ENCODE assay signal across 19 cellular contexts in the genomic region with DNA sequence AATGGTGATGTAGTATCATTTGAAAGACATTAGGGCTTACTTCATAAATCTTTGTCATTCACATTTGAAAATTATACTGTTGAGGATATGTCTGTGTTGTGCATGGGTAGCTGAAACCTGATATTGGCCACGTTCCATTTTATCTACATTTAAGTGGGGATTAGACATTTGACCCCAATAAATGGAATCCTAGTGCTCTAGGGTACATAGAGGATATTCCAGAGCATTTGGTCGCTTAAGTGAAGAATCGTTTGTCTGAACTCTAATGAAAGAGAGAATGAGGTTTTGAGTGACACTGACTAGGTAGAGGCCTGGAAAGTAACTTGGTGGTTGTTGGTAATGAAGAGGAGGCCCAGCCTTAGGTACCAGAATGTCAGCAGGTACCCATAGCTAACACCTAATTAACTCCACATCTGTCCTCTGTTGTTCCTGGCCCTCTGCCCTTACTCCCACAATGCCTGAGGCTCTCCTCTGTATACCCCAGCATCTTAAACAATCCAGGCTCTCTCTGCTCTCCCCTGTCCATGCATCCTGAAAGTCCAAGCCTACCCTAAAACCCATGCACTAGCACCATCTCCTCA.
"Had no signal": no experiment of that assay in that cellular context is flagged by ENCODE, and none has a peak within 500 bp of the region (broad histone marks: within the 10 kb centered on the region; RNA-seq: fewer than 3 reads in every experiment).

No MANE protein-coding gene starts in this region.

- ATAC-seq: activated naive CD8-positive, alpha-beta T cell treated with anti-CD3 and anti-CD28 coated beads, Interleukin-2, amount 50 U/mL, for 24 hours; left lung; stimulated activated naive CD8-positive, alpha-beta T cell treated with anti-CD3 and anti-CD28 coated beads, Interleukin-15, Interleukin-2, amounts not matched to agents 100 U/mL and 50 U/mL, for 24 hours had no signal

- H3K36me3 ChIP-seq: colonic mucosa, left lung, transverse colon, vagina had no signal

- H3K4me3 ChIP-seq: colonic mucosa, left lung, transverse colon, vagina had no signal

- H3K9me3 ChIP-seq: colonic mucosa, left lung, transverse colon, vagina had no signal

- H3K27me3 ChIP-seq: colonic mucosa, left lung, transverse colon, vagina had no signal

- H3K27ac ChIP-seq: colonic mucosa, left lung, transverse colon, vagina had no signal

- DNase-seq: activated CD4-positive, alpha-beta T cell treated with anti-CD3 and anti-CD28 coated beads, Interleukin-2, amount 50 U/mL, for 1 hour; activated CD4-positive, CD25-positive, alpha-beta regulatory T cell treated with anti-CD3 and anti-CD28 coated beads, Interleukin-2, amount 50 U/mL, for 72 hours; activated CD8-positive, alpha-beta memory T cell treated with anti-CD3 and anti-CD28 coated beads for 24 hours; activated CD8-positive, alpha-beta memory T cell treated with anti-CD3 and anti-CD28 coated beads, Interleukin-2, amount 50 U/mL, for 48 hours; activated effector memory CD4-positive, alpha-beta T cell treated with Interleukin-2 at 50 U/mL for 16 hours; activated naive CD4-positive, alpha-beta T cell treated with anti-CD3 and anti-CD28 coated beads, Interleukin-2, amount 10 ng/mL, durations not matched to agents 7 days and 5 days; activated naive CD8-positive, alpha-beta T cell treated with anti-CD3 and anti-CD28 coated beads, Interleukin-2, amount 50 U/mL, for 24 hours; activated T-cell treated with anti-CD3 and anti-CD28 coated beads, Interleukin-2, amount 50 U/mL, for 48 hours; aorta; colonic mucosa; erythroblast; head of caudate nucleus; kidney; left lung; stimulated activated naive CD8-positive, alpha-beta T cell treated with anti-CD3 and anti-CD28 coated beads, Interleukin-15, Interleukin-2, amounts not matched to agents 100 U/mL and 50 U/mL, for 24 hours; substantia nigra; T-helper 9 cell; transverse colon had no signal
